In the genomic region with DNA sequence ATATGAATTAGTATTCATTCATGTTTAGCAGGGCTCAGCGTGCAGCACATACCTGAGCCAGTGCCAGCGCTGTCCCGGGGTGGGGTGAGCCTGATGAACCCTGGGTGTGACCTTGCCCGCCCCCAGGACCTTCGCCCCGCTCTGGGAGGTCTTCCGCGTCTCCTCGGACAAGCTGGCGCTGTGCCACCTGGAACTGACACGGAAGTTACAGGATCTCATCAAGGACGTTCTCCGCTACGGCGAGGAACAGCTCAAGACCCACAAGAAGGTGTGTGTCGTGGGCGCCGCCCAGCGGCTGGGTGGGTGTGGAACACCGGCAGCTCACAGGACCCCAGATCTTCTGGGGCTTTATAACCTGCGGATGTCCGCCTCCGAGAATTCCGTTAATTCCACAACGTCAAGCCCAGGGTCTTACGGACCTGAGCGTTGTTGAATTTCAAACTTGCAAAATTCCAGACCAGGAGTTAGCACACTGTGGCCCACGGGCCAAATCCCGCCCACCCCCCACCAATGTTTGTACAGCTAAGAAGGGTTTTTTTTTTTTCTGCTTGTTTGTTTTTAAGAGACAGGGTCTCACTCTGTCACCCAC, we compare ENCODE assay signal across 9 cellular contexts. TPM values are rescaled to one million over a fixed set of nuclear protein-coding genes. Genes with fewer than 3 reads are reported as not detected.
DNase-seq lines count a peak whose midpoint lies in the region; ATAC-seq and TF ChIP-seq lines count a peak whose summit lies in the region.
"Had no signal": no experiment of that assay in that cellular context is flagged by ENCODE, and none has a peak within 500 bp of the region (broad histone marks: within the 10 kb centered on the region; RNA-seq: fewer than 3 reads in every experiment).

No MANE protein-coding gene starts in this region.

- no peaks in the 10 kb centered on the region for H3K9me3 ChIP-seq in BE2C
- H3K9me3 ChIP-seq in ascending aorta: no peaks in the 10 kb centered on the region

- no peak overlapping the region for H3K27ac Mint-ChIP-seq in activated CD4-positive, alpha-beta memory T cell treated with anti-CD3 and anti-CD28 coated beads for 36 hours
- H3K27ac Mint-ChIP-seq: natural killer cell treated with Interleukin-12 subunit alpha and Interleukin-12 subunit beta and Interleukin-15 and Interleukin-18, amount 100 ng/mL, for 72 hours had no signal

- H3K4me1 ChIP-seq in BE2C (no peaks in the 10 kb centered on the region), ascending aorta (no peaks in the 10 kb centered on the region)

- H3K27me3 ChIP-seq in BE2C (no peaks in the 10 kb centered on the region), ascending aorta (no peaks in the 10 kb centered on the region)

- CTCF ChIA-PET in activated CD4-positive, alpha-beta memory T cell treated with anti-CD3 and anti-CD28 coated beads for 36 hours (lab: Charles Lee): interaction anchor here (0.6 to 1.7 kb wide), 6 partner anchors 8 to 245 kb away, joined by 3 to 5 read pairs (median 3); a partner anchor contains a TSS

- peaks cover 45% of the 10 kb centered on the region for H3K36me3 Mint-ChIP-seq in activated CD4-positive, alpha-beta memory T cell treated with anti-CD3 and anti-CD28 coated beads for 36 hours
- H3K36me3 Mint-ChIP-seq: natural killer cell treated with Interleukin-12 subunit alpha and Interleukin-12 subunit beta and Interleukin-15 and Interleukin-18, amount 100 ng/mL, for 72 hours had no signal

- H3K4me3 ChIP-seq in BE2C (ENCODE audit: low read depth, low read length) (no peak overlapping the region), ascending aorta (peak overlapping the region in 1 of 2 donors; percentile 26)

- no peak for ATAC-seq in GM18870 (IDR thresholded peaks at IDR 0.05; ENCODE audit: unreplicated experiment)

- no peak overlapping the region for H3K27ac ChIP-seq in ascending aorta

- intact Hi-C loops in ascending aorta (cut with DNase I): loop anchor here (1.0 to 2.0 kb wide), 2 partner anchors 63 to 160 kb away; no protein-coding TSS in a partner anchor
- intact Hi-C loops in activated CD4-positive, alpha-beta memory T cell treated with anti-CD3 and anti-CD28 coated beads for 36 hours (cut with micrococcal nuclease): no loop called here

- H3K9me3 Mint-ChIP-seq in activated CD4-positive, alpha-beta memory T cell treated with anti-CD3 and anti-CD28 coated beads for 36 hours: no peaks in the 10 kb centered on the region
- H3K9me3 Mint-ChIP-seq: natural killer cell treated with Interleukin-12 subunit alpha and Interleukin-12 subunit beta and Interleukin-15 and Interleukin-18, amount 100 ng/mL, for 72 hours had no signal

- DNase-seq in BE2C (peak; percentile 48), H4 (ENCODE audit: low spot score) (peak; percentile 95), NCI-H748 treated with DMSO at 0.1 percent for 48 hours (lab: John Stamatoyannopoulos, UW) (peak; percentile 37), ascending aorta (ENCODE audit: low spot score in 2 of 2) (peak in 1 of 2 donors; percentile 86), hippocampal formation (lab: John Stamatoyannopoulos, UW) (peak; percentile 10 to 63), renal cortical epithelial cell (ENCODE audit: low read depth) (peak; percentile 73)
- DNase-seq in activated CD4-positive, alpha-beta memory T cell treated with anti-CD3 and anti-CD28 coated beads for 36 hours: no peak

- H3K4me1 Mint-ChIP-seq in activated CD4-positive, alpha-beta memory T cell treated with anti-CD3 and anti-CD28 coated beads for 36 hours (ENCODE audit: low read depth): peaks cover 2% of the 10 kb centered on the region

- POLR2A ChIA-PET in activated CD4-positive, alpha-beta memory T cell treated with anti-CD3 and anti-CD28 coated beads for 36 hours (lab: Charles Lee): interaction anchor here (0.6 to 1.1 kb wide), 2 partner anchors 12 to 210 kb away, joined by 3 read pairs; no protein-coding TSS in a partner anchor

- no peak overlapping the region for H3K4me3 Mint-ChIP-seq in activated CD4-positive, alpha-beta memory T cell treated with anti-CD3 and anti-CD28 coated beads for 36 hours
- H3K4me3 Mint-ChIP-seq: natural killer cell treated with Interleukin-12 subunit alpha and Interleukin-12 subunit beta and Interleukin-15 and Interleukin-18, amount 100 ng/mL, for 72 hours had no signal

- no peaks in the 10 kb centered on the region for H3K36me3 ChIP-seq in BE2C
- H3K36me3 ChIP-seq in ascending aorta: no peaks in the 10 kb centered on the region

- TF ChIP-seq CTCF in BE2C (IDR thresholded peaks at IDR 0.05; ENCODE audit: low read depth, low read length): peak; percentile 40; the same call in 1 of the 2 replicates
- peak; percentile 66 to 72 (median 69) for TF ChIP-seq CTCF in ascending aorta (IDR thresholded peaks at IDR 0.05)

- H3K27me3 Mint-ChIP-seq in activated CD4-positive, alpha-beta memory T cell treated with anti-CD3 and anti-CD28 coated beads for 36 hours: no peaks in the 10 kb centered on the region
- H3K27me3 Mint-ChIP-seq: natural killer cell treated with Interleukin-12 subunit alpha and Interleukin-12 subunit beta and Interleukin-15 and Interleukin-18, amount 100 ng/mL, for 72 hours had no signal

RNA-seq across cellular contexts. Expression of a gene that starts 15.4 kb away (rescaled TPM):
- 7.0 TPM for polyA plus RNA-seq in BE2C (2012; ENCODE audit: insufficient read depth, insufficient read length, low read depth)
- total RNA-seq in H4 (2014; rRNA removed; shearing (Covaris generic)): 0.58 TPM in 1 of 2 replicates, not detected in the other
- total RNA-seq in ascending aorta (not detected), renal cortical epithelial cell (0.80 and 3.3 TPM in 2 replicates)
- total RNA-seq in activated CD4-positive, alpha-beta memory T cell treated with anti-CD3 and anti-CD28 coated beads for 36 hours: 10 to 100 TPM; 54.3 to 54.5 TPM

RNA-seq across cellular contexts. Expression of a gene that starts 28.3 kb away (rescaled TPM):
- polyA plus RNA-seq in BE2C (2012; ENCODE audit: insufficient read depth, insufficient read length, low read depth): not detected
- total RNA-seq in H4 (2014; rRNA removed; shearing (Covaris generic)): not detected in 2 replicates
- total RNA-seq in ascending aorta (0.64 TPM), renal cortical epithelial cell (0.80 and 6.8 TPM in 2 replicates)
- under 1 TPM; 0.26 to 0.34 TPM for total RNA-seq in activated CD4-positive, alpha-beta memory T cell treated with anti-CD3 and anti-CD28 coated beads for 36 hours
- total RNA-seq: natural killer cell treated with Interleukin-12 subunit alpha and Interleukin-12 subunit beta and Interleukin-15 and Interleukin-18, amount 100 ng/mL, for 72 hours had no signal

RNA-seq across cellular contexts. Expression of a gene that starts 47.4 kb away (rescaled TPM):
- polyA plus RNA-seq in BE2C (2012; ENCODE audit: insufficient read depth, insufficient read length, low read depth): 288 TPM
- total RNA-seq in H4 (2014; rRNA removed; shearing (Covaris generic)): 6.7 and 14.6 TPM in 2 replicates
- 111 TPM for total RNA-seq in ascending aorta
- 18.1 and 43.3 TPM in 2 replicates for total RNA-seq in renal cortical epithelial cell
- 10 to 100 TPM; 63.0 to 71.2 TPM for total RNA-seq in activated CD4-positive, alpha-beta memory T cell treated with anti-CD3 and anti-CD28 coated beads for 36 hours

RNA-seq across cellular contexts. Expression of a gene that starts 54.7 kb away (rescaled TPM):
- not detected for polyA plus RNA-seq in BE2C (2012; ENCODE audit: insufficient read depth, insufficient read length, low read depth)
- not detected in 2 replicates for total RNA-seq in H4 (2014; rRNA removed; shearing (Covaris generic))
- total RNA-seq in ascending aorta: not detected
- total RNA-seq in renal cortical epithelial cell: not detected in 2 replicates
- 1 to 10 TPM; 6.8 to 8.3 TPM for total RNA-seq in activated CD4-positive, alpha-beta memory T cell treated with anti-CD3 and anti-CD28 coated beads for 36 hours

Comparison
In these comparisons a context has a peak if more than half of its experiments do, and no peak if none do; other contexts are left out.
1. RNA of a gene that starts 15.4 kb away (total RNA-seq): 54.3 to 54.5 TPM in activated CD4-positive, alpha-beta memory T cell treated with anti-CD3 and anti-CD28 coated beads for 36 hours; 0.80 to 3.3 TPM in renal cortical epithelial cell, 0.58 TPM in H4 and not detected in ascending aorta (single experiment); every median in the first group is over 10 times any median in the second.